12 cellular contexts compared by ENCODE assay signal in genomic region chr11:133911169-133911568, GRCh38. TPM values are rescaled to one million over a fixed set of nuclear protein-coding genes. Genes with fewer than 3 reads are reported as not detected.
A peak's percentile ranks its signal among the peaks of the same experiment; 100 is the strongest.
DNase-seq lines count a peak whose midpoint lies in the region; ATAC-seq and TF ChIP-seq lines count a peak whose summit lies in the region.
"Had no signal": no experiment of that assay in that cellular context is flagged by ENCODE, and none has a peak within 500 bp of the region (broad histone marks: within the 10 kb centered on the region; RNA-seq: fewer than 3 reads in every experiment).

No MANE protein-coding gene starts in this region.

- 76 to 89% (median 83%) methylated on average over 3 of the region's 3 CpGs for WGBS in spleen, 5 donors

- no peak for TF ChIP-seq POLR2A in spleen (IDR thresholded peaks at IDR 0.05)

- no peak for TF ChIP-seq CTCF in CD4-positive, alpha-beta T cell (IDR thresholded peaks at IDR 0.05)
- TF ChIP-seq CTCF in LNCaP clone FGC (IDR thresholded peaks at IDR 0.05; ENCODE audit: control insufficient read depth, extremely low read depth, insufficient read depth) (peak; percentile 23; the same call in 1 of the 2 replicates), spleen (IDR thresholded peaks at IDR 0.05 in 8 of 11, conservative IDR thresholded peaks at IDR 0.05 in 3 of 11) (peak in 3 of 11 experiments; percentile 11 to 34 (median 23))

- H3K36me3 Mint-ChIP-seq in CD4-positive, alpha-beta T cell (ENCODE audit: low read depth) = peaks cover 65% of the 10 kb centered on the region
- H3K36me3 Mint-ChIP-seq in T-helper 2 cell treated with Interferon-gamma antibody and Interleukin-4, amounts not matched to agents 5 μg/mL and 100 μg/mL, for 36 hours (ENCODE audit: low read depth) = peaks cover 66% of the 10 kb centered on the region

- no peak overlapping the region for H3K27ac Mint-ChIP-seq in CD4-positive, alpha-beta T cell
- no peak overlapping the region for H3K27ac Mint-ChIP-seq in T-helper 2 cell treated with Interferon-gamma antibody and Interleukin-4, amounts not matched to agents 5 μg/mL and 100 μg/mL, for 36 hours
- H3K27ac Mint-ChIP-seq: dendritic cell treated with granulocyte-macrophage colony-stimulating factor and Interleukin-4, amounts not matched to agents 40 ng/mL and 50 ng/mL, for 4 days had no signal

- H3K4me1 Mint-ChIP-seq in CD4-positive, alpha-beta T cell (ENCODE audit: low read depth) = no peaks in the 10 kb centered on the region
- no peaks in the 10 kb centered on the region for H3K4me1 Mint-ChIP-seq in T-helper 2 cell treated with Interferon-gamma antibody and Interleukin-4, amounts not matched to agents 5 μg/mL and 100 μg/mL, for 36 hours (ENCODE audit: low read depth)

- H3K36me3 ChIP-seq in spleen = peaks cover 0 to 21% (median 2%) of the 10 kb centered on the region in 6 donors

- peak; percentile 48 for ATAC-seq in CD4-positive, alpha-beta T cell (ENCODE audit: poor library complexity)
- peak; percentile 92 for ATAC-seq in GM18868 (IDR thresholded peaks at IDR 0.05; ENCODE audit: unreplicated experiment)
- no peak for ATAC-seq in GM21529 (IDR thresholded peaks at IDR 0.05; ENCODE audit: unreplicated experiment)

- intact Hi-C loops in CD4-positive, alpha-beta T cell (cut with DNase I, micrococcal nuclease) = no loop called here
- intact Hi-C loops in spleen (cut with DNase I; ENCODE audit: low total_unique reads) = no loop called here

- CTCF ChIA-PET in CD4-positive, alpha-beta T cell (lab: Charles Lee) = no interaction called here

- H3K9me3 Mint-ChIP-seq in CD4-positive, alpha-beta T cell = no peaks in the 10 kb centered on the region
- H3K9me3 Mint-ChIP-seq in T-helper 2 cell treated with Interferon-gamma antibody and Interleukin-4, amounts not matched to agents 5 μg/mL and 100 μg/mL, for 36 hours = no peaks in the 10 kb centered on the region
- H3K9me3 Mint-ChIP-seq: dendritic cell treated with granulocyte-macrophage colony-stimulating factor and Interleukin-4, amounts not matched to agents 40 ng/mL and 50 ng/mL, for 4 days had no signal

- no peak overlapping the region for H3K27ac ChIP-seq in CD4-positive, alpha-beta T cell (ENCODE audit: low read depth, low read length)
- H3K27ac ChIP-seq in spleen = no peak overlapping the region

- H3K27me3 Mint-ChIP-seq in CD4-positive, alpha-beta T cell = no peaks in the 10 kb centered on the region
- no peaks in the 10 kb centered on the region for H3K27me3 Mint-ChIP-seq in T-helper 2 cell treated with Interferon-gamma antibody and Interleukin-4, amounts not matched to agents 5 μg/mL and 100 μg/mL, for 36 hours (ENCODE audit: low read depth)
- H3K27me3 Mint-ChIP-seq: dendritic cell treated with granulocyte-macrophage colony-stimulating factor and Interleukin-4, amounts not matched to agents 40 ng/mL and 50 ng/mL, for 4 days had no signal

- no peaks in the 10 kb centered on the region for H3K27me3 ChIP-seq in CD4-positive, alpha-beta T cell (ENCODE audit: control insufficient read depth, insufficient read depth, low read length)
- H3K27me3 ChIP-seq in spleen (replicated peaks in 1 of 7) = peaks cover 0 to 9% (median 0%) of the 10 kb centered on the region in 7 donors

- POLR2A ChIA-PET in CD4-positive, alpha-beta T cell (lab: Charles Lee) = no interaction called here

- H3K4me3 ChIP-seq in LNCaP clone FGC (ENCODE audit: low read depth, low read length) (no peak overlapping the region), spleen (no peak overlapping the region)

- no peak overlapping the region for H3K4me3 Mint-ChIP-seq in CD4-positive, alpha-beta T cell
- no peak overlapping the region for H3K4me3 Mint-ChIP-seq in T-helper 2 cell treated with Interferon-gamma antibody and Interleukin-4, amounts not matched to agents 5 μg/mL and 100 μg/mL, for 36 hours
- H3K4me3 Mint-ChIP-seq: dendritic cell treated with granulocyte-macrophage colony-stimulating factor and Interleukin-4, amounts not matched to agents 40 ng/mL and 50 ng/mL, for 4 days had no signal

- no peaks in the 10 kb centered on the region for H3K9me3 ChIP-seq in CD4-positive, alpha-beta T cell (ENCODE audit: control insufficient read depth, low read length)
- no peaks in the 10 kb centered on the region for H3K9me3 ChIP-seq in spleen

- no peak for DNase-seq in CD4-positive, alpha-beta T cell
- DNase-seq in LNCaP clone FGC (ENCODE audit: low read depth) (no peak), dermis blood vessel endothelial cell (peak; percentile 7), spleen (no peak)
- no peak for DNase-seq in T-helper 2 cell treated with Interferon-gamma antibody and Interleukin-4, amounts not matched to agents 5 μg/mL and 100 μg/mL, for 36 hours (ENCODE audit: low spot score)
- no peak for DNase-seq in stimulated activated CD4-positive, alpha-beta T cell treated with anti-CD3 and anti-CD28 coated beads, Interleukin-4, amount 100 ng/mL, for 1 hour
- DNase-seq: activated effector memory CD4-positive, alpha-beta T cell treated with Interleukin-2 at 50 U/mL for 16 hours; DMS79; NCI-H226 had no signal

- no peaks in the 10 kb centered on the region for H3K4me1 ChIP-seq in spleen

RNA-seq across cellular contexts. Expression of gene IGSF9B, which starts 45.6 kb away (rescaled TPM):
- 10 to 100 TPM; 24.3 to 27.4 TPM for total RNA-seq in CD4-positive, alpha-beta T cell
- total RNA-seq in dermis blood vessel endothelial cell (0.05 and 0.17 TPM in 2 replicates), spleen (10 to 100 TPM in 1 of 7 donors, 1 to 10 TPM in 6; 2.4 to 11.2 (median 6.6) TPM)
- polyA plus RNA-seq in spleen = 1 to 10 TPM in 2 of 3 donors, under 1 TPM in 1; 0.50 to 2.6 (median 1.6) TPM
